ENCODE assay signal across 1 cellular context in genomic region chr2:219541611-219542180, GRCh38.
A peak's percentile ranks its signal among the peaks of the same experiment; 100 is the strongest.
TF ChIP-seq lines count a peak whose summit lies in the region.

No MANE protein-coding gene starts in this region.

TF ChIP-seq in HepG2, 621 proteins besides CTCF, POLR2A, EP300 and RAD21 (continued from another document and continues in another):
- TF ChIP-seq ZNF414 (CRISPR knock-in tag; IDR thresholded peaks at IDR 0.05) (peak; percentile 83; the same call in 1 of the 2 replicates), PRPF4 (IDR thresholded peaks at IDR 0.05; ENCODE audit: low read depth, low read length, poor library complexity, severe bottlenecking) (peak; percentile 79), TERF1 (CRISPR knock-in tag; IDR thresholded peaks at IDR 0.05) (no peak), ZNF746 (CRISPR knock-in tag; IDR thresholded peaks at IDR 0.05) (peak; percentile 61; the same call in 1 of the 2 replicates), TCF7 (IDR thresholded peaks at IDR 0.05; ENCODE audit: low read depth) (no peak), PBX2 (CRISPR knock-in tag; IDR thresholded peaks at IDR 0.05) (no peak), MLLT10 (CRISPR knock-in tag; IDR thresholded peaks at IDR 0.05) (no peak), STAG1 (CRISPR knock-in tag; IDR thresholded peaks at IDR 0.05) (peak; percentile 87; the same call in 1 of the 2 replicates), EED (CRISPR knock-in tag; IDR thresholded peaks at IDR 0.05) (peak; percentile 98), ZNF296 (CRISPR knock-in tag; conservative IDR thresholded peaks at IDR 0.05) (no peak), GABPA (IDR thresholded peaks at IDR 0.05; ENCODE audit: low read depth, low read length) (no peak), GABPA (CRISPR knock-in tag; IDR thresholded peaks at IDR 0.05; ENCODE audit: low read depth) (peak; percentile 19; the same call in 1 of the 2 replicates), ZEB1 (IDR thresholded peaks at IDR 0.05; ENCODE audit: insufficient replicate concordance, low read depth) (peak; percentile 81), SYNCRIP (IDR thresholded peaks at IDR 0.05; ENCODE audit: insufficient read depth, low read depth, low read length) (no peak), GTF3A (CRISPR knock-in tag; conservative IDR thresholded peaks at IDR 0.05) (peak; percentile 80; the same call in 1 of the 2 replicates), AKNA (CRISPR knock-in tag; IDR thresholded peaks at IDR 0.05; ENCODE audit: borderline replicate concordance) (no peak), NRL (CRISPR knock-in tag; IDR thresholded peaks at IDR 0.05; ENCODE audit: borderline replicate concordance) (peak; percentile 93), PHB2 (IDR thresholded peaks at IDR 0.05; ENCODE audit: partially characterized antibody) (no peak), ZNF782 (CRISPR knock-in tag; IDR thresholded peaks at IDR 0.05; ENCODE audit: borderline replicate concordance) (peak; percentile 92), ZNF770 (CRISPR knock-in tag; IDR thresholded peaks at IDR 0.05) (peak; percentile 36; the same call in 1 of the 2 replicates), NFATC3 (CRISPR knock-in tag; IDR thresholded peaks at IDR 0.05) (no peak), MAFF (IDR thresholded peaks at IDR 0.05; ENCODE audit: low read depth, low read length) (no peak), MTERF4 (CRISPR knock-in tag; IDR thresholded peaks at IDR 0.05) (peak; percentile 95; the same call in 1 of the 2 replicates), CCDC6 (CRISPR knock-in tag; IDR thresholded peaks at IDR 0.05) (no peak; the same call in 1 of the 2 replicates), ETS1 (CRISPR knock-in tag; IDR thresholded peaks at IDR 0.05) (no peak), ZNF891 (CRISPR knock-in tag; IDR thresholded peaks at IDR 0.05) (peak; percentile 92), TMF1 (CRISPR knock-in tag; IDR thresholded peaks at IDR 0.05; ENCODE audit: low read depth) (no peak), MAFK (conservative IDR thresholded peaks at IDR 0.05 in 1 of 2, IDR thresholded peaks at IDR 0.05 in 1 of 2; ENCODE audit: low read length in 2 of 2) (no peak), SSRP1 (CRISPR knock-in tag; IDR thresholded peaks at IDR 0.05) (no peak), PPARG (CRISPR knock-in tag; conservative IDR thresholded peaks at IDR 0.05) (peak; percentile 60), ARNTL (CRISPR knock-in tag; IDR thresholded peaks at IDR 0.05) (peak; percentile 82), ZNF616 (CRISPR knock-in tag; IDR thresholded peaks at IDR 0.05; ENCODE audit: low read depth) (no peak), PHF21A (CRISPR knock-in tag; IDR thresholded peaks at IDR 0.05) (no peak), PHF20 (CRISPR knock-in tag; IDR thresholded peaks at IDR 0.05) (peak; percentile 57; the same call in 1 of the 2 replicates), MLXIP (CRISPR knock-in tag; IDR thresholded peaks at IDR 0.05; ENCODE audit: borderline replicate concordance) (no peak), RFXAP (CRISPR knock-in tag; IDR thresholded peaks at IDR 0.05; ENCODE audit: borderline replicate concordance) (peak; percentile 69; the same call in 1 of the 2 replicates)
